Comparison of ENCODE assay signal across 19 cellular contexts in genomic region chr20:19743650-19744015, GRCh38. TPM values are rescaled to one million over a fixed set of nuclear protein-coding genes. Genes with fewer than 3 reads are reported as not detected.
"Had no signal": no experiment of that assay in that cellular context is flagged by ENCODE, and none has a peak within 500 bp of the region (broad histone marks: within the 10 kb centered on the region; RNA-seq: fewer than 3 reads in every experiment).

No MANE protein-coding gene starts in this region.

- H3K4me3 ChIP-seq: colonic mucosa, right atrium auricular region, sigmoid colon, skin epidermis, testis, tibial nerve had no signal

- H3K27ac ChIP-seq: colonic mucosa, neutrophil, right atrium auricular region, sigmoid colon, skin epidermis, testis, tibial nerve had no signal

- H3K36me3 ChIP-seq: colonic mucosa, neutrophil, right atrium auricular region, sigmoid colon, tibial nerve had no signal

- H3K4me1 ChIP-seq: right atrium auricular region, sigmoid colon, testis, tibial nerve had no signal

- DNase-seq: colonic mucosa; effector CD4-positive, alpha-beta T cell; endodermal cell; foreskin melanocyte; head of caudate nucleus; hippocampal formation; kidney glomerular epithelial cell; naive thymus-derived CD4-positive, alpha-beta T cell; nephron progenitor cell; sigmoid colon; stimulated activated CD4-positive, alpha-beta T cell treated with anti-CD3 and anti-CD28 coated beads, Interleukin-2, amount 100 ng/mL, for 24 hours; stimulated activated CD4-positive, alpha-beta T cell treated with anti-CD3 and anti-CD28 coated beads, Interleukin-4, amount 100 ng/mL, for 4 hours; stimulated activated naive B cell treated with anti-CD40 and anti-IgM and Interleukin-4, amounts not matched to agents 10 μg/mL and 1 μg/mL and 100 μg/mL, for 72 hours; stimulated activated naive CD8-positive, alpha-beta T cell treated with anti-CD3 and anti-CD28 coated beads, Interleukin-15, amount 100 ng/mL, for 72 hours; testis had no signal

- H3K36me3 Mint-ChIP-seq: naive thymus-derived CD4-positive, alpha-beta T cell; stimulated activated naive B cell treated with anti-CD40 and anti-IgM and Interleukin-4, amounts not matched to agents 10 μg/mL and 1 μg/mL and 100 μg/mL, for 72 hours had no signal

- H3K27me3 ChIP-seq: colonic mucosa, neutrophil, right atrium auricular region, testis, tibial nerve had no signal

- H3K27ac Mint-ChIP-seq: endodermal cell; naive thymus-derived CD4-positive, alpha-beta T cell; nephron progenitor cell; stimulated activated naive B cell treated with anti-CD40 and anti-IgM and Interleukin-4, amounts not matched to agents 10 μg/mL and 1 μg/mL and 100 μg/mL, for 72 hours; stimulated activated naive CD8-positive, alpha-beta T cell treated with anti-CD3 and anti-CD28 coated beads, Interleukin-15, amount 100 ng/mL, for 72 hours had no signal

- H3K4me1 Mint-ChIP-seq: stimulated activated naive B cell treated with anti-CD40 and anti-IgM and Interleukin-4, amounts not matched to agents 10 μg/mL and 1 μg/mL and 100 μg/mL, for 72 hours; stimulated activated naive CD8-positive, alpha-beta T cell treated with anti-CD3 and anti-CD28 coated beads, Interleukin-15, amount 100 ng/mL, for 72 hours had no signal

- H3K4me3 Mint-ChIP-seq: endodermal cell; naive thymus-derived CD4-positive, alpha-beta T cell; nephron progenitor cell; stimulated activated naive B cell treated with anti-CD40 and anti-IgM and Interleukin-4, amounts not matched to agents 10 μg/mL and 1 μg/mL and 100 μg/mL, for 72 hours; stimulated activated naive CD8-positive, alpha-beta T cell treated with anti-CD3 and anti-CD28 coated beads, Interleukin-15, amount 100 ng/mL, for 72 hours had no signal

- H3K9me3 ChIP-seq: colonic mucosa, neutrophil, testis had no signal

RNA-seq across cellular contexts. Expression of gene RIN2, which starts 14.4 kb away (rescaled TPM):
- polyA plus RNA-seq: naive thymus-derived CD4-positive, alpha-beta T cell had no signal
